In the genomic region with DNA sequence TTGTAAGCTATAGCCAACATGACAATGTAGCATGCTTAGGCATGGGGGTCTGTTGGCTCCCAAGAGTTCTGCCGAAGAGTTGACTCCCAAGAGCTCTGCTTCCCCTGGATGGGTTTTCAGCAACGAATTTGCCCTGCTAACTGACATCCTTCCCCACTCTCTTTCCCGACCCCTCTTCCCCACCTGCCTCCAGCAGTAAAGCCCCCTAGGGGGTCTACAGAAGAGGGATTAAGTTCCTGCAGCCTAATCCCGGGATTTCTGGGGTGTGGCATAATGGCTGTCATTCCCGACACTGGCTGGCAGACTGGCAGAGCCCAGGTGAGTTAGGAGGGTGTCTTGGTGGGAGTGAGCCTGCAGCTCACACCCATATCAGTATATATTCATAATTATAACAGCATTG, we compare ENCODE assay signal across 1 cellular context.
TF ChIP-seq lines count a peak whose summit lies in the region.

No MANE protein-coding gene starts in this region.

TF ChIP-seq in GM12878, 131 proteins besides CTCF, POLR2A, EP300 and RAD21 (continued from another document):
- TF ChIP-seq, protein P1, sequence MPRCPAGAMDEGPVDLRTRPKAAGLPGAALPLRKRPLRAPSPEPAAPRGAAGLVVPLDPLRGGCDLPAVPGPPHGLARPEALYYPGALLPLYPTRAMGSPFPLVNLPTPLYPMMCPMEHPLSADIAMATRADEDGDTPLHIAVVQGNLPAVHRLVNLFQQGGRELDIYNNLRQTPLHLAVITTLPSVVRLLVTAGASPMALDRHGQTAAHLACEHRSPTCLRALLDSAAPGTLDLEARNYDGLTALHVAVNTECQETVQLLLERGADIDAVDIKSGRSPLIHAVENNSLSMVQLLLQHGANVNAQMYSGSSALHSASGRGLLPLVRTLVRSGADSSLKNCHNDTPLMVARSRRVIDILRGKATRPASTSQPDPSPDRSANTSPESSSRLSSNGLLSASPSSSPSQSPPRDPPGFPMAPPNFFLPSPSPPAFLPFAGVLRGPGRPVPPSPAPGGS (IDR thresholded peaks at IDR 0.05; ENCODE audit: borderline replicate concordance, insufficient read depth, low read depth, low read length, poor library complexity, severe bottlenecking): no peak
- TF ChIP-seq, protein P2, sequence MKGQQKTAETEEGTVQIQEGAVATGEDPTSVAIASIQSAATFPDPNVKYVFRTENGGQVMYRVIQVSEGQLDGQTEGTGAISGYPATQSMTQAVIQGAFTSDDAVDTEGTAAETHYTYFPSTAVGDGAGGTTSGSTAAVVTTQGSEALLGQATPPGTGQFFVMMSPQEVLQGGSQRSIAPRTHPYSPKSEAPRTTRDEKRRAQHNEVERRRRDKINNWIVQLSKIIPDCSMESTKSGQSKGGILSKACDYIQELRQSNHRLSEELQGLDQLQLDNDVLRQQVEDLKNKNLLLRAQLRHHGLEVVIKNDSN (IDR thresholded peaks at IDR 0.05; ENCODE audit: borderline replicate concordance, extremely low read length, insufficient read depth, low read depth, low read length): no peak
- TF ChIP-seq SREBF1 (IDR thresholded peaks at IDR 0.05; ENCODE audit: low read length) (no peak), PAX8 (IDR thresholded peaks at IDR 0.05) (no peak), POLR2AphosphoS5 (IDR thresholded peaks at IDR 0.05; ENCODE audit: low read length) (no peak), RUNX3 (IDR thresholded peaks at IDR 0.05; ENCODE audit: low read length) (no peak), STAT3 (IDR thresholded peaks at IDR 0.05; ENCODE audit: low read depth, low read length) (no peak), NFYA (IDR thresholded peaks at IDR 0.05; ENCODE audit: borderline replicate concordance, low read depth, low read length) (no peak), POU2F2 (IDR thresholded peaks at IDR 0.05; ENCODE audit: borderline replicate concordance, low read depth, low read length) (no peak), NR2C1 (IDR thresholded peaks at IDR 0.05) (no peak)
